ENCODE assay signal across 10 cellular contexts in the genomic region with DNA sequence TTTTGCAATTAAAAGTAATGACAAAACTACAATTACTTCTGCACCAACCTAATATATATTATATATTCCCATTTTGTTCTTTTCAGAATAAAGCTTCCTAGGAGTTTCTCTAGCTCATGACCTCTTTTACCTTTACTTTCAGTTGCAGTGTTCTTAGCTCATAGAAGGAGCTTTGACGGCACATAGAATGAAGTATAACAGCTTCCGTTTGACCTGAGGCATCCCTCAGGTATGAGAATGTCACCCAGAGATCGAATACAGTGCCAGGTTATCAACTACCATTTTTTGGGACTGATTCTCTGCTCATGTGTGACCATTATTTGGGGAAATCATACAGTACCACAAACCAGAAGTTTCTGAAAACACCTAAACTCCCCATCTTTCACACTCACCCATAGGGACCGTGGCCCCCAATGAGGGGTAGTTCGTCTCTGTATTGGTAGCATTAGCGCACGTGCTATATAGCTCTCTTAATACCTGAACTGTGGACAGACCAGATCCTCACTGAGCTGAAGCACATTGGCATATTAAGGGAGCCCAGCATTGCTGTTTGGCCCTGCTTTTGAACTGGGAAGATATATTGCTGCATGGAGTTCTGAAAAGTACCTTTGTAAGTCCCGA.
DNase-seq lines count a peak whose midpoint lies in the region; ATAC-seq and TF ChIP-seq lines count a peak whose summit lies in the region.
"Had no signal": no experiment of that assay in that cellular context is flagged by ENCODE, and none has a peak within 500 bp of the region (broad histone marks: within the 10 kb centered on the region; RNA-seq: fewer than 3 reads in every experiment).

No MANE protein-coding gene starts in this region.

- BruUV-seq in Panc1 (replicated peaks; lab: Mats Ljungman, UMichigan), result no TSS peak

- H3K4me3 Mint-ChIP-seq in activated CD4-positive, alpha-beta T cell treated with anti-CD3 and anti-CD28 coated beads, Interleukin-2, amount 10 ng/mL, durations not matched to agents 24 days and 14 days, result peak overlapping the region; percentile 77
- H3K4me3 Mint-ChIP-seq in stimulated activated memory B cell treated with anti-CD40 and anti-IgM and Interleukin-4, amounts not matched to agents 10 μg/mL and 1 μg/mL and 100 μg/mL, for 72 hours, result peak overlapping the region; percentile 67

- no peak for DNase-seq in activated CD4-positive, alpha-beta T cell treated with anti-CD3 and anti-CD28 coated beads, Interleukin-2, amount 10 ng/mL, durations not matched to agents 24 days and 14 days
- no peak for DNase-seq in activated CD4-positive, alpha-beta T cell treated with anti-CD3 and anti-CD28 coated beads, Interleukin-2, amount 50 U/mL, for 48 hours
- DNase-seq in Panc1 (ENCODE audit: low read depth, low spot score), result no peak
- DNase-seq in RPMI8226, result no peak
- no peak for DNase-seq in NOMO-1 (lab: John Stamatoyannopoulos, UW; ENCODE audit: unreplicated experiment in 2 of 2)
- DNase-seq in SW480 (ENCODE audit: low spot score), result no peak
- DNase-seq: amniotic stem cell, NCI-H524 had no signal

- H3K36me3 ChIP-seq in Panc1 (ENCODE audit: control insufficient read depth, insufficient read depth, low read length) (no peaks in the 10 kb centered on the region), esophagus (ENCODE audit: control insufficient read depth in 2 of 2, insufficient read depth in 2 of 2, low read length in 1 of 2) (no peaks in the 10 kb centered on the region)

- H3K4me3 ChIP-seq in Panc1 (ENCODE audit: low read depth in 2 of 2, low read length in 2 of 2), result peak overlapping the region in 1 of 2 experiments; percentile 10; a peak in 1 of 4 replicates
- H3K4me3 ChIP-seq in esophagus (ENCODE audit: low read depth in 1 of 2, low read length in 2 of 2), result no peak overlapping the region

- no peaks in the 10 kb centered on the region for H3K27me3 ChIP-seq in Panc1 (ENCODE audit: control insufficient read depth, insufficient read depth, low read length)
- no peaks in the 10 kb centered on the region for H3K27me3 ChIP-seq in esophagus (ENCODE audit: control insufficient read depth in 1 of 2, insufficient read depth in 2 of 2, low read length in 2 of 2)

- peak overlapping the region; percentile 93 for H3K27ac Mint-ChIP-seq in activated CD4-positive, alpha-beta T cell treated with anti-CD3 and anti-CD28 coated beads, Interleukin-2, amount 10 ng/mL, durations not matched to agents 24 days and 14 days
- peak overlapping the region; percentile 96 for H3K27ac Mint-ChIP-seq in stimulated activated memory B cell treated with anti-CD40 and anti-IgM and Interleukin-4, amounts not matched to agents 10 μg/mL and 1 μg/mL and 100 μg/mL, for 72 hours

- POLR2A ChIA-PET in Panc1 (lab: Charles Lee), result no interaction called here

- in situ Hi-C loops in Panc1 (cut with HindIII; ENCODE audit: low pct_unique_long_range_greater_than_20kb, low sequenced_read_pairs), result no loop called here

- intact Hi-C loops in activated CD4-positive, alpha-beta T cell treated with anti-CD3 and anti-CD28 coated beads, Interleukin-2, amount 10 ng/mL, durations not matched to agents 24 days and 14 days (cut with micrococcal nuclease), result no loop called here
- intact Hi-C loops in Panc1 (cut with micrococcal nuclease; ENCODE audit: unreplicated experiment), result no loop called here

- H3K4me1 Mint-ChIP-seq in activated CD4-positive, alpha-beta T cell treated with anti-CD3 and anti-CD28 coated beads, Interleukin-2, amount 10 ng/mL, durations not matched to agents 24 days and 14 days, result peaks cover 84% of the 10 kb centered on the region
- H3K4me1 Mint-ChIP-seq in stimulated activated memory B cell treated with anti-CD40 and anti-IgM and Interleukin-4, amounts not matched to agents 10 μg/mL and 1 μg/mL and 100 μg/mL, for 72 hours, result peaks cover 97% of the 10 kb centered on the region

- no peaks in the 10 kb centered on the region for H3K9me3 ChIP-seq in Panc1 (ENCODE audit: control insufficient read depth, insufficient read depth, low read depth, low read length)
- H3K9me3 ChIP-seq in esophagus (ENCODE audit: control insufficient read depth in 2 of 2, insufficient read depth in 1 of 2, low read depth in 1 of 2, low read length in 1 of 2), result no peaks in the 10 kb centered on the region

- H3K9me3 Mint-ChIP-seq in activated CD4-positive, alpha-beta T cell treated with anti-CD3 and anti-CD28 coated beads, Interleukin-2, amount 10 ng/mL, durations not matched to agents 24 days and 14 days, result peaks cover 3% of the 10 kb centered on the region
- no peaks in the 10 kb centered on the region for H3K9me3 Mint-ChIP-seq in stimulated activated memory B cell treated with anti-CD40 and anti-IgM and Interleukin-4, amounts not matched to agents 10 μg/mL and 1 μg/mL and 100 μg/mL, for 72 hours

- no peaks in the 10 kb centered on the region for H3K27me3 Mint-ChIP-seq in activated CD4-positive, alpha-beta T cell treated with anti-CD3 and anti-CD28 coated beads, Interleukin-2, amount 10 ng/mL, durations not matched to agents 24 days and 14 days
- H3K27me3 Mint-ChIP-seq in stimulated activated memory B cell treated with anti-CD40 and anti-IgM and Interleukin-4, amounts not matched to agents 10 μg/mL and 1 μg/mL and 100 μg/mL, for 72 hours, result no peaks in the 10 kb centered on the region

- peaks cover 19% of the 10 kb centered on the region for H3K36me3 Mint-ChIP-seq in activated CD4-positive, alpha-beta T cell treated with anti-CD3 and anti-CD28 coated beads, Interleukin-2, amount 10 ng/mL, durations not matched to agents 24 days and 14 days (ENCODE audit: low read depth)
- H3K36me3 Mint-ChIP-seq in stimulated activated memory B cell treated with anti-CD40 and anti-IgM and Interleukin-4, amounts not matched to agents 10 μg/mL and 1 μg/mL and 100 μg/mL, for 72 hours, result peaks cover 17% of the 10 kb centered on the region

- WGBS in esophagus, 2 donors, result 58 to 59% methylated on average over 8 of the region's 8 CpGs

- H3K27ac ChIP-seq in Panc1 (ENCODE audit: low read length) (peak overlapping the region; percentile 68), esophagus (ENCODE audit: low read depth in 2 of 2, low read length in 1 of 2) (peak overlapping the region; percentile 40 to 71)

- H3K4me1 ChIP-seq in Panc1 (ENCODE audit: control insufficient read depth, insufficient read depth, low read length) (peaks cover 65% of the 10 kb centered on the region), esophagus (ENCODE audit: control insufficient read depth in 2 of 2, insufficient read depth in 2 of 2, low read length in 1 of 2) (peaks cover 3 to 5% of the 10 kb centered on the region in 2 donors)

- TF ChIP-seq CTCF in Panc1 (IDR thresholded peaks at IDR 0.05), result no peak

- CTCF ChIA-PET in Panc1 (lab: Charles Lee), result no interaction called here

- peak; percentile 59 for ATAC-seq in Panc1
- no peak for ATAC-seq in stimulated activated memory B cell treated with anti-CD40 and anti-IgM and Interleukin-4, amounts not matched to agents 10 μg/mL and 1 μg/mL and 100 μg/mL, for 72 hours
